Comparison of ENCODE assay signal across 16 cellular contexts in the genomic region with DNA sequence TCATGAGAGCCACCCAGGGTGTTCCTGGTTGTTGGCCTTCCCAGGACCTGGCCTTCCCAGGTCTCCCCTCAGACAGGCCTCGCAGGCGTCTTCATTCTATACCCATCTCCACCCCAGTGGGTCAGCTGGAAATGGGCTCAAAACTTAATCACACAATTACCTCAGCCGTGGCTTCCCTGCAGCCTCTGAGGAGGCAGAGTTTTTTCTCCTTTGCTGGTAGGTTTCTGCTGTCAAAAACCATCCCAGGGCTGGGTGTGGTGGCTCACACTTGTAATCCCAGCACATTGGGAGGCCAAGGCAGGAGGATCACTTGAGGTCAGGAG. TPM values are rescaled to one million over a fixed set of nuclear protein-coding genes. Genes with fewer than 3 reads are reported as not detected.
DNase-seq lines count a peak whose midpoint lies in the region; ATAC-seq and TF ChIP-seq lines count a peak whose summit lies in the region.
"Had no signal": no experiment of that assay in that cellular context is flagged by ENCODE, and none has a peak within 500 bp of the region (broad histone marks: within the 10 kb centered on the region; RNA-seq: fewer than 3 reads in every experiment).

No MANE protein-coding gene starts in this region.

- POLR2A ChIA-PET in WTC11 (lab: Charles Lee), result no interaction called here

- peak overlapping the region; percentile 20 for H2BK12ac ChIP-seq in trophoblast cell (ENCODE audit: low read length)

- no peak overlapping the region for H4K8ac ChIP-seq in trophoblast cell (ENCODE audit: low read depth, low read length)

- no CpG with 5 or more reads among the region's 3 CpGs for WGBS in trophoblast cell (ENCODE audit: extremely low coverage, insufficient coverage, insufficient read length)
- WGBS in prostate gland, result 100% methylated on average over 3 of the region's 3 CpGs

- no peak overlapping the region for H4K12ac ChIP-seq in trophoblast cell (ENCODE audit: low read depth, low read length)

- H3K23ac ChIP-seq in trophoblast cell (ENCODE audit: low read length), result no peak overlapping the region

- peaks cover 2% of the 10 kb centered on the region for H3K79me1 ChIP-seq in trophoblast cell (ENCODE audit: low read length)

- H3K4me3 Mint-ChIP-seq in WTC11, result no peak overlapping the region
- H3K4me3 Mint-ChIP-seq: CD4-positive, alpha-beta memory T cell; HFFc6 had no signal

- H2AK5ac ChIP-seq in trophoblast cell (ENCODE audit: low read length), result no peak overlapping the region

- H2AFZ ChIP-seq in trophoblast cell (ENCODE audit: insufficient read depth, low read length, poor library complexity), result no peak overlapping the region

- H3K4me3 ChIP-seq in BLaER1 (no peak overlapping the region), trophoblast cell (ENCODE audit: low read depth, low read length) (no peak overlapping the region), prostate gland (no peak overlapping the region)

- no peaks in the 10 kb centered on the region for H3K79me2 ChIP-seq in trophoblast cell (ENCODE audit: control insufficient read depth, insufficient read depth, low read length, poor library complexity)

- H2BK5ac ChIP-seq in trophoblast cell (ENCODE audit: low read depth, low read length, poor library complexity), result no peak overlapping the region

- H3K9ac ChIP-seq in BLaER1 (no peak overlapping the region), trophoblast cell (ENCODE audit: low read length) (no peak overlapping the region)
- H3K9ac ChIP-seq: SK-N-SH had no signal

- no peaks in the 10 kb centered on the region for H4K20me1 ChIP-seq in BLaER1

- CTCF ChIA-PET in WTC11 (lab: Charles Lee), result no interaction called here

- no peak overlapping the region for H3K27ac Mint-ChIP-seq in WTC11
- H3K27ac Mint-ChIP-seq: CD4-positive, alpha-beta memory T cell; HFFc6 had no signal

- H3K4ac ChIP-seq in trophoblast cell (ENCODE audit: low read depth, low read length), result no peak overlapping the region

- no peaks in the 10 kb centered on the region for H3K36me3 ChIP-seq in BLaER1
- H3K36me3 ChIP-seq in trophoblast cell (ENCODE audit: control insufficient read depth in 1 of 2, insufficient read depth in 2 of 2, low read length in 2 of 2), result no peaks in the 10 kb centered on the region
- H3K36me3 ChIP-seq in prostate gland, result no peaks in the 10 kb centered on the region

- H3K27me3 Mint-ChIP-seq in WTC11 (ENCODE audit: low read depth), result no peaks in the 10 kb centered on the region
- H3K27me3 Mint-ChIP-seq: CD4-positive, alpha-beta memory T cell had no signal

- H3K27me3 ChIP-seq in BLaER1 (no peaks in the 10 kb centered on the region), trophoblast cell (ENCODE audit: insufficient read depth, low read length) (no peaks in the 10 kb centered on the region), prostate gland (replicated peaks; ENCODE audit: insufficient read depth) (no peaks in the 10 kb centered on the region)

- H3K9me3 Mint-ChIP-seq in WTC11, result no peaks in the 10 kb centered on the region
- H3K9me3 Mint-ChIP-seq: CD4-positive, alpha-beta memory T cell; HFFc6 had no signal

- TF ChIP-seq POLR2A in GM18505 (IDR thresholded peaks at IDR 0.05; ENCODE audit: borderline replicate concordance, extremely low read depth, insufficient read depth, insufficient read length) (no peak), prostate gland (IDR thresholded peaks at IDR 0.05) (no peak)

- intact Hi-C loops in prostate gland (cut with DNase I), result no loop called here

- peaks cover 24% of the 10 kb centered on the region for H3K4me1 Mint-ChIP-seq in WTC11

- no peaks in the 10 kb centered on the region for H3K36me3 Mint-ChIP-seq in WTC11
- H3K36me3 Mint-ChIP-seq: CD4-positive, alpha-beta memory T cell had no signal

- H3K27ac ChIP-seq in BLaER1, result peak overlapping the region; percentile 22; the same call in 1 of the 2 replicates
- no peak overlapping the region for H3K27ac ChIP-seq in trophoblast cell (ENCODE audit: low read depth, low read length)
- no peak overlapping the region for H3K27ac ChIP-seq in prostate gland
- H3K27ac ChIP-seq: HL-60 had no signal

- no peak overlapping the region for H4K91ac ChIP-seq in trophoblast cell (ENCODE audit: low read depth, low read length)

- H3K4me2 ChIP-seq in BLaER1, result no peak overlapping the region
- H3K4me2 ChIP-seq in trophoblast cell (ENCODE audit: low read length), result no peak overlapping the region
- H3K4me2 ChIP-seq: SK-N-SH had no signal

- TF ChIP-seq CTCF in WTC11 (IDR thresholded peaks at IDR 0.05) (no peak), prostate gland (IDR thresholded peaks at IDR 0.05) (no peak)

- no peak overlapping the region for H3K18ac ChIP-seq in trophoblast cell (ENCODE audit: low read length)

- DNase-seq in WTC11 (ENCODE audit: low spot score), result no peak
- no peak for DNase-seq in trophoblast cell
- DNase-seq in prostate gland (ENCODE audit: low spot score), result no peak
- DNase-seq in D341Med (ENCODE audit: low spot score), result no peak
- DNase-seq: CD4-positive, alpha-beta memory T cell; NCI-H2029 treated with DMSO at 0.1 percent for 48 hours; NCI-H226; OCI-M1; RPMI8226; SIG-M5; SK-N-SH had no signal

- H3K4me1 ChIP-seq in BLaER1 (peaks cover 5% of the 10 kb centered on the region; the same call in 1 of the 2 replicates), trophoblast cell (ENCODE audit: control insufficient read depth in 1 of 2, insufficient read depth in 2 of 2, low read length in 2 of 2) (peaks cover 9 to 10% of the 10 kb centered on the region in 2 experiments), prostate gland (replicated peaks) (no peaks in the 10 kb centered on the region)

- H2BK120ac ChIP-seq in trophoblast cell (ENCODE audit: insufficient read depth, low read length, poor library complexity), result no peak overlapping the region

- H3K14ac ChIP-seq in trophoblast cell (ENCODE audit: low read length), result no peak overlapping the region

- H3K9me3 ChIP-seq in BLaER1, result no peaks in the 10 kb centered on the region
- no peaks in the 10 kb centered on the region for H3K9me3 ChIP-seq in trophoblast cell (ENCODE audit: insufficient read depth, low read depth, low read length)
- H3K9me3 ChIP-seq in prostate gland, result no peaks in the 10 kb centered on the region
- H3K9me3 ChIP-seq: SK-N-SH had no signal

- ATAC-seq in HG03378 (IDR thresholded peaks at IDR 0.05; ENCODE audit: unreplicated experiment) (peak; percentile 12), WTC11 (no peak), GM18505 (IDR thresholded peaks at IDR 0.05; ENCODE audit: unreplicated experiment) (no peak)

TF ChIP-seq in WTC11, 78 proteins besides CTCF, POLR2A, EP300 and RAD21:
- TF ChIP-seq GABPB1 (CRISPR knock-in tag; IDR thresholded peaks at IDR 0.05) (0 out of 2 replicates have a peak, but pooled peaks have one; percentile 4), ZNF416 (CRISPR knock-in tag; IDR thresholded peaks at IDR 0.05) (no peak), ESRRA (CRISPR knock-in tag; IDR thresholded peaks at IDR 0.05; ENCODE audit: borderline replicate concordance) (no peak), MXD4 (CRISPR knock-in tag; IDR thresholded peaks at IDR 0.05; ENCODE audit: borderline replicate concordance) (no peak)

RNA-seq across cellular contexts. Expression of a gene that starts 13.2 kb away (rescaled TPM):
- total RNA-seq in WTC11 (2021), result 29.3 to 32.1 TPM (median 31.3 TPM) in 3 replicates
- polyA plus RNA-seq in trophoblast cell (2013), result 116 and 119 TPM in 2 replicates
- total RNA-seq in prostate gland, result 100 to 1,000 TPM; 294 to 415 TPM
